In the genomic region with DNA sequence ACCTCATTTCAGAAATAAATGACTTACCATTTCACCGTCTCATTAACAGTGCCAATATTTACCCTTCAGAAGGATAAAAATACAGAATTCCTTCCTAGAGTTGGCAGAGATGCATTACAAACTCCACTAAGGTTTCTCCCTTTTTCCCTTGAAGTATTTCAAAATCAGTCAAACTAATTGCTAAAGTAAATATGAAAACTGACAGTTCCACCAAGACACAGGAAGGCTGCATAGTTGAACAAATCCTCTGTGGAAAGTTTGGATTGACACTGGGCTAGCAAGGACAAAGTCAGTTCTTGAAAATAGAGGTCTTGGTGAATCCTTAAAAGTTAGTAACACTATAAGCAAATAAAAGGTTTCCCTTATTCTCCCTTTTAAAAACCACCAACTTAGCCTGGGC, we compare ENCODE assay signal across 19 cellular contexts. TPM values are rescaled to one million over a fixed set of nuclear protein-coding genes. Genes with fewer than 3 reads are reported as not detected.
A peak's percentile ranks its signal among the peaks of the same experiment; 100 is the strongest.
DNase-seq lines count a peak whose midpoint lies in the region; ATAC-seq and TF ChIP-seq lines count a peak whose summit lies in the region.
"Had no signal": no experiment of that assay in that cellular context is flagged by ENCODE, and none has a peak within 500 bp of the region (broad histone marks: within the 10 kb centered on the region; RNA-seq: fewer than 3 reads in every experiment).

No MANE protein-coding gene starts in this region.

- H3K27me3 Mint-ChIP-seq in CD8-positive, alpha-beta T cell (ENCODE audit: low read depth), result no peaks in the 10 kb centered on the region
- H3K27me3 Mint-ChIP-seq: CD4-positive, CD25-positive, alpha-beta regulatory T cell; IgD-negative memory B cell had no signal

- H3K36me3 ChIP-seq in CD8-positive, alpha-beta T cell (ENCODE audit: insufficient read depth, low read length), result peaks cover 41% of the 10 kb centered on the region
- H3K36me3 ChIP-seq in adipocyte (ENCODE audit: control insufficient read depth, insufficient read depth, low read length, severe bottlenecking), result peaks cover 58% of the 10 kb centered on the region
- peaks cover 0 to 54% of the 10 kb centered on the region in 2 donors for H3K36me3 ChIP-seq in gastroesophageal sphincter
- peaks cover 2 to 45% of the 10 kb centered on the region in 2 donors for H3K36me3 ChIP-seq in gastrocnemius medialis

- no peak for ATAC-seq in CD8-positive, alpha-beta T cell
- ATAC-seq in gastroesophageal sphincter, result peak; percentile 41
- ATAC-seq in gastrocnemius medialis, result no peak
- ATAC-seq in GM19455 (IDR thresholded peaks at IDR 0.05; ENCODE audit: unreplicated experiment), result no peak
- ATAC-seq: HCT116 had no signal

- H3K27me3 ChIP-seq in CD8-positive, alpha-beta T cell (ENCODE audit: insufficient read depth, low read length), result no peaks in the 10 kb centered on the region
- H3K27me3 ChIP-seq in adipocyte (replicated peaks; ENCODE audit: control insufficient read depth, insufficient read depth, low read length) (no peaks in the 10 kb centered on the region), gastroesophageal sphincter (no peaks in the 10 kb centered on the region), gastrocnemius medialis (no peaks in the 10 kb centered on the region)
- H3K27me3 ChIP-seq: BE2C had no signal

- H3K9ac ChIP-seq in adipocyte (ENCODE audit: low read length), result no peak overlapping the region

- no peak overlapping the region for H3K4me3 Mint-ChIP-seq in CD8-positive, alpha-beta T cell
- H3K4me3 Mint-ChIP-seq: CD4-positive, CD25-positive, alpha-beta regulatory T cell; HFFc6; IgD-negative memory B cell had no signal

- intact Hi-C loops in CD8-positive, alpha-beta T cell (cut with DNase I, micrococcal nuclease), result no loop called here
- intact Hi-C loops in gastrocnemius medialis (cut with DNase I; ENCODE audit: low total_unique reads), result no loop called here

- H3K27ac Mint-ChIP-seq in CD8-positive, alpha-beta T cell, result peak overlapping the region; percentile 55
- H3K27ac Mint-ChIP-seq: HFFc6 had no signal

- POLR2A ChIA-PET in CD8-positive, alpha-beta T cell (lab: Charles Lee), result interaction anchor here (1.2 kb wide), 1 partner anchor 35 kb away, joined by 3 read pairs; the partner anchor contains the start of gene DCP1A

- no peaks in the 10 kb centered on the region for H3K9me3 ChIP-seq in CD8-positive, alpha-beta T cell (ENCODE audit: low read length)
- no peaks in the 10 kb centered on the region for H3K9me3 ChIP-seq in adipocyte (ENCODE audit: control insufficient read depth, low read length)
- no peaks in the 10 kb centered on the region for H3K9me3 ChIP-seq in gastroesophageal sphincter
- H3K9me3 ChIP-seq in gastrocnemius medialis, result no peaks in the 10 kb centered on the region
- H3K9me3 ChIP-seq: BE2C had no signal

- H3K27ac ChIP-seq in CD8-positive, alpha-beta T cell (ENCODE audit: low read depth, low read length), result no peak overlapping the region
- H3K27ac ChIP-seq in gastroesophageal sphincter, result peak overlapping the region in 3 of 4 donors; percentile 24 to 66 (median 53)
- peak overlapping the region in 3 of 4 donors; percentile 7 to 60 (median 57) for H3K27ac ChIP-seq in gastrocnemius medialis

- WGBS in gastroesophageal sphincter (ENCODE audit: low coverage in 1 of 2), 2 donors, result 14 to 19% methylated on average over 1 of the region's 1 CpG

- peaks cover 1% of the 10 kb centered on the region for H3K4me1 Mint-ChIP-seq in CD8-positive, alpha-beta T cell (ENCODE audit: low read depth)

- no peak for TF ChIP-seq CTCF in CD8-positive, alpha-beta T cell (IDR thresholded peaks at IDR 0.05)
- TF ChIP-seq CTCF in gastroesophageal sphincter (IDR thresholded peaks at IDR 0.05), result no peak
- no peak for TF ChIP-seq CTCF in gastrocnemius medialis (IDR thresholded peaks at IDR 0.05 in 4 of 5, conservative IDR thresholded peaks at IDR 0.05 in 1 of 5)

- TF ChIP-seq EP300 in gastroesophageal sphincter (IDR thresholded peaks at IDR 0.05), result no peak

- no peaks in the 10 kb centered on the region for H3K9me3 Mint-ChIP-seq in CD8-positive, alpha-beta T cell
- H3K9me3 Mint-ChIP-seq: CD4-positive, CD25-positive, alpha-beta regulatory T cell; HFFc6; IgD-negative memory B cell had no signal

- DNase-seq in CD8-positive, alpha-beta T cell, result no peak
- peak; percentile 68 for DNase-seq in adipocyte (ENCODE audit: low read depth)
- DNase-seq in gastrocnemius medialis, result no peak
- no peak for DNase-seq in hypothalamus (lab: John Stamatoyannopoulos, UW)
- DNase-seq in DMS114 treated with DMSO at 0.1 percent for 48 hours (lab: John Stamatoyannopoulos, UW; ENCODE audit: unreplicated experiment), result no peak
- DNase-seq in germinal center (ENCODE audit: low spot score), result no peak
- DNase-seq: ACHN; BE2C; C1 segment of cervical spinal cord; CD4-positive, CD25-positive, alpha-beta regulatory T cell; DMS79 treated with DMSO at 0.1 percent for 48 hours; GF-D8; GOT3; H7; HFFc6 had no signal

- in situ Hi-C loops in gastrocnemius medialis (cut with MboI; ENCODE audit: low sequenced_read_pairs in 4 of 4), result no loop called here

- H3K4me3 ChIP-seq in CD8-positive, alpha-beta T cell (ENCODE audit: low read depth, low read length), result no peak overlapping the region
- no peak overlapping the region for H3K4me3 ChIP-seq in adipocyte (ENCODE audit: low read length)
- no peak overlapping the region for H3K4me3 ChIP-seq in gastroesophageal sphincter
- H3K4me3 ChIP-seq in gastrocnemius medialis, result no peak overlapping the region

- H3K4me1 ChIP-seq in CD8-positive, alpha-beta T cell (ENCODE audit: insufficient read depth, low read length), result no peaks in the 10 kb centered on the region
- H3K4me1 ChIP-seq in adipocyte (ENCODE audit: control insufficient read depth, insufficient read depth, low read length) (peaks cover 20% of the 10 kb centered on the region), gastroesophageal sphincter (peaks cover 0 to 32% (median 0%) of the 10 kb centered on the region in 3 donors), gastrocnemius medialis (peaks cover 5 to 13% of the 10 kb centered on the region in 2 donors)
- H3K4me1 ChIP-seq: BE2C had no signal

- CTCF ChIA-PET in CD8-positive, alpha-beta T cell (lab: Charles Lee), result no interaction called here

- peaks cover 62% of the 10 kb centered on the region for H3K36me3 Mint-ChIP-seq in CD8-positive, alpha-beta T cell

- TF ChIP-seq POLR2A in gastroesophageal sphincter (IDR thresholded peaks at IDR 0.05), result no peak
- TF ChIP-seq POLR2A in gastrocnemius medialis (IDR thresholded peaks at IDR 0.05), result no peak

RNA-seq across cellular contexts. Expression of gene DCP1A, which starts 34.5 kb away (rescaled TPM):
- total RNA-seq in CD8-positive, alpha-beta T cell, result 10 to 100 TPM; 71.8 to 80.4 TPM
- total RNA-seq in gastroesophageal sphincter (10 to 100 TPM; 20.7 to 37.4 (median 27.1) TPM), gastrocnemius medialis (10 to 100 TPM; 10.9 to 18.4 (median 15.2) TPM)

RNA-seq across cellular contexts. Expression of gene TKT, which starts 57.0 kb away (rescaled TPM):
- 10 to 100 TPM; 94.5 to 99.9 TPM for total RNA-seq in CD8-positive, alpha-beta T cell
- total RNA-seq in gastroesophageal sphincter (100 to 1,000 TPM; 218 to 386 (median 278) TPM), gastrocnemius medialis (10 to 100 TPM; 18.5 to 41.3 (median 23.8) TPM)
